In the genomic region with DNA sequence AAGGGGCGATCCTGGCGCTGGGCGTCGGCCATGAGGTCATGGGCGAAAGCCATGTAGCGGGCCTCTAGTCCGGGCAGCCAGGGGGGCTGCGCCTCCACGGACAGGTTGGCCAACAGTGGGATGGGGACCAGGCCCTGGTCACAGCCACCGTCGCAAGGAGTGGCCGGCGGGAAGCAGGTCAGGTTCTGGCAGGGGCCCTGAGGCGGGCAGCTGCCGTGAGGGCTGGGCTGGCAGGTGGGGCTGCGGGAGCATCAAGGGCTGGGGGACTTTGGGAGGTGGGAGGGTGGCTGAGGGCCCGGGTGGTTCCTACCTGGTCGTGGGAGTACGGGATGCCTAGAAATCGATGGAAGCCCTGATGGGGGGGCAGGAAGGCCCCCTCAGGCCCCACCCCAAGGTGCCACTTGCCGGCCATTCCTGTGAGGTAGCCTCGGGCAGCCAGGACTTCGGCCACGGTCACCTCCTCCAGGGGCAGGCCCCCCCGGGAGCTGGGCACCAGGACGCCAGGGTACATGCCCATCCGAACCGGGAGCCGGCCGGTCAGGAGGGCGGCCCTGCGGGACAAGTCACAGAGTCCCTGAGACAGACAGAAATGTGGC, we compare ENCODE assay signal across 7 cellular contexts. TPM values are rescaled to one million over a fixed set of nuclear protein-coding genes. Genes with fewer than 3 reads are reported as not detected.
DNase-seq lines count a peak whose midpoint lies in the region; ATAC-seq and TF ChIP-seq lines count a peak whose summit lies in the region.
"Had no signal": no experiment of that assay in that cellular context is flagged by ENCODE, and none has a peak within 500 bp of the region (broad histone marks: within the 10 kb centered on the region; RNA-seq: fewer than 3 reads in every experiment).

No MANE protein-coding gene starts in this region.

- peaks cover 8% of the 10 kb centered on the region for H3K27me3 ChIP-seq in BE2C
- H3K27me3 ChIP-seq in WERI-Rb-1 (ENCODE audit: insufficient read depth, low read depth, severe bottlenecking): no peaks in the 10 kb centered on the region
- no peaks in the 10 kb centered on the region for H3K27me3 ChIP-seq in left lung

- no peaks in the 10 kb centered on the region for H3K9me3 ChIP-seq in BE2C
- H3K9me3 ChIP-seq in WERI-Rb-1 (ENCODE audit: severe bottlenecking): no peaks in the 10 kb centered on the region
- H3K9me3 ChIP-seq in left lung: no peaks in the 10 kb centered on the region

- H3K4me3 ChIP-seq in BE2C (ENCODE audit: low read depth, low read length) (peak overlapping the region; percentile 78; the same call in 1 of the 2 replicates), WERI-Rb-1 (ENCODE audit: low read depth, low read length) (peak overlapping the region; percentile 84), left lung (peak overlapping the region; percentile 71 to 81)

- ATAC-seq in left lung (no peak), GM21381 (IDR thresholded peaks at IDR 0.05; ENCODE audit: unreplicated experiment) (no peak), HG02884 (IDR thresholded peaks at IDR 0.05; ENCODE audit: unreplicated experiment) (no peak)

- TF ChIP-seq CTCF in BE2C (IDR thresholded peaks at IDR 0.05; ENCODE audit: low read depth, low read length) (no peak), WERI-Rb-1 (IDR thresholded peaks at IDR 0.05; ENCODE audit: low read depth, low read length) (no peak), left lung (IDR thresholded peaks at IDR 0.05) (no peak)

- in situ Hi-C loops in ACHN (cut with HindIII; ENCODE audit: low pct_ligation_motif_present, low pct_unique_long_range_greater_than_20kb, low sequenced_read_pairs): no loop called here

- H3K27ac ChIP-seq in WERI-Rb-1 (no peak overlapping the region), left lung (peak overlapping the region in 1 of 2 donors; percentile 85)

- intact Hi-C loops in left lung (cut with DNase I): no loop called here

- no peaks in the 10 kb centered on the region for H3K36me3 ChIP-seq in BE2C
- peaks cover 2% of the 10 kb centered on the region; the same call in 1 of the 2 replicates for H3K36me3 ChIP-seq in WERI-Rb-1
- peaks cover 0 to 18% of the 10 kb centered on the region in 2 donors for H3K36me3 ChIP-seq in left lung

- H3K4me1 ChIP-seq in BE2C (no peaks in the 10 kb centered on the region), left lung (peaks cover 0 to 38% of the 10 kb centered on the region in 2 donors)

- DNase-seq in BE2C (no peak), WERI-Rb-1 (no peak), left lung (peak in 1 of 2 donors; percentile 84), ACHN (no peak)

RNA-seq across cellular contexts. Expression of a gene that starts 1.0 kb away (rescaled TPM):
- 16.3 TPM for polyA plus RNA-seq in BE2C (2012; ENCODE audit: insufficient read depth, insufficient read length, low read depth)
- 10 to 100 TPM; 46.3 to 58.0 TPM for total RNA-seq in left lung

RNA-seq across cellular contexts. Expression of a gene that starts 26.4 kb away (rescaled TPM):
- 108 TPM for polyA plus RNA-seq in BE2C (2012; ENCODE audit: insufficient read depth, insufficient read length, low read depth)
- 1 to 10 TPM; 1.4 to 2.3 TPM for total RNA-seq in left lung

RNA-seq across cellular contexts. Expression of a gene that starts 44.3 kb away (rescaled TPM):
- 107 TPM for polyA plus RNA-seq in BE2C (2012; ENCODE audit: insufficient read depth, insufficient read length, low read depth)
- 10 to 100 TPM; 67.4 to 75.9 TPM for total RNA-seq in left lung

RNA-seq across cellular contexts. Expression of a gene that starts 45.7 kb away (rescaled TPM):
- polyA plus RNA-seq in BE2C (2012; ENCODE audit: insufficient read depth, insufficient read length, low read depth): 3.3 TPM
- 10 to 100 TPM; 25.1 to 42.9 TPM for total RNA-seq in left lung
- total RNA-seq: T-helper 1 cell treated with Interleukin-12 subunit alpha and Interleukin-12 subunit beta and Interleukin-4 antibody, amounts not matched to agents 30 ng/mL and 1 ng/mL, for 36 hours had no signal

RNA-seq across cellular contexts. Expression of a gene that starts 48.7 kb away (rescaled TPM):
- polyA plus RNA-seq in BE2C (2012; ENCODE audit: insufficient read depth, insufficient read length, low read depth): 37.0 TPM
- total RNA-seq in left lung: 10 to 100 TPM; 15.3 to 20.0 TPM
